ENCODE assay signal across 22 cellular contexts in the genomic region with DNA sequence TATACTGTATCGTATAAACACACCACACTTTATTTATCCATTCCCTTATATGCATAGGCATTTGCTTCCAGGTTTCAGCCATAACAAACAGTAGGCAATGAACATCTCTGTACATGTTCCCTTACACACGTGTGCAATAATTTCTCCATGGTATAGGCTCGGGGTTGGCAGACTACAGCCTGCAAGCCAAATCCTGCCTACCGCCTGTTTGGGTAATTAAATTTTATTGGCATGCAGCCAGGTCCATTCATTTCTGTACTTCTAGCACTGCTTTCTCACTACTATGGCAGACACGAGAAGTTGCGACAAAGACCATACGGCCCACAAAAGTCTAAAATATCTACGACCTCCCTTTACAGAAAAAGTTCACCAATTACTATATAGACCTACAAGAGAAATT.
DNase-seq lines count a peak whose midpoint lies in the region; ATAC-seq and TF ChIP-seq lines count a peak whose summit lies in the region.
"Had no signal": no experiment of that assay in that cellular context is flagged by ENCODE, and none has a peak within 500 bp of the region (broad histone marks: within the 10 kb centered on the region; RNA-seq: fewer than 3 reads in every experiment).

No MANE protein-coding gene starts in this region.

- POLR2A ChIA-PET in WTC11 (lab: Charles Lee), result no interaction called here
- POLR2A ChIA-PET in activated CD4-positive, alpha-beta memory T cell treated with anti-CD3 and anti-CD28 coated beads for 36 hours (lab: Charles Lee), result no interaction called here

- peaks cover 29% of the 10 kb centered on the region for H3K4me1 Mint-ChIP-seq in WTC11
- no peaks in the 10 kb centered on the region for H3K4me1 Mint-ChIP-seq in activated CD4-positive, alpha-beta memory T cell treated with anti-CD3 and anti-CD28 coated beads for 36 hours (ENCODE audit: low read depth)
- H3K4me1 Mint-ChIP-seq in nephron progenitor cell, result peaks cover 83% of the 10 kb centered on the region
- H3K4me1 Mint-ChIP-seq: activated naive CD4-positive, alpha-beta T cell treated with anti-CD3 and anti-CD28 coated beads, Interleukin-2, amount 50 U/mL, for 24 hours had no signal

- H3K36me3 Mint-ChIP-seq in WTC11 (peaks cover 93% of the 10 kb centered on the region), nephron progenitor cell (ENCODE audit: low read depth) (peaks cover 88% of the 10 kb centered on the region)
- H3K36me3 Mint-ChIP-seq in activated CD4-positive, alpha-beta memory T cell treated with anti-CD3 and anti-CD28 coated beads for 36 hours, result no peaks in the 10 kb centered on the region
- H3K36me3 Mint-ChIP-seq: activated naive CD4-positive, alpha-beta T cell treated with anti-CD3 and anti-CD28 coated beads, Interleukin-2, amount 50 U/mL, for 24 hours had no signal

- H3K27ac ChIP-seq in prostate gland (no peak overlapping the region), body of pancreas (no peak overlapping the region)
- H3K27ac ChIP-seq: coronary artery, spleen, WERI-Rb-1 had no signal

- H3K4me3 Mint-ChIP-seq in WTC11 (no peak overlapping the region), nephron progenitor cell (no peak overlapping the region)
- H3K4me3 Mint-ChIP-seq in activated CD4-positive, alpha-beta memory T cell treated with anti-CD3 and anti-CD28 coated beads for 36 hours, result no peak overlapping the region
- H3K4me3 Mint-ChIP-seq: activated CD8-positive, alpha-beta T cell treated with anti-CD3 and anti-CD28 coated beads, Interleukin-2, amount 10 ng/mL, durations not matched to agents 7 days and 5 days; activated naive CD4-positive, alpha-beta T cell treated with anti-CD3 and anti-CD28 coated beads, Interleukin-2, amount 50 U/mL, for 24 hours; neural crest cell; T-helper 1 cell treated with Interleukin-12 subunit alpha and Interleukin-12 subunit beta and Interleukin-4 antibody, amounts not matched to agents 30 μg/mL and 1 μg/mL, for 36 hours had no signal

- H3K36me3 ChIP-seq in prostate gland (no peaks in the 10 kb centered on the region), body of pancreas (replicated peaks in 1 of 2; ENCODE audit: insufficient read depth in 1 of 2, low read depth in 2 of 2) (no peaks in the 10 kb centered on the region)
- H3K36me3 ChIP-seq: spleen had no signal

- intact Hi-C loops in prostate gland (cut with DNase I), result no loop called here
- intact Hi-C loops in body of pancreas (cut with DNase I), result no loop called here
- intact Hi-C loops in activated CD4-positive, alpha-beta memory T cell treated with anti-CD3 and anti-CD28 coated beads for 36 hours (cut with micrococcal nuclease), result no loop called here

- DNase-seq in DMS79 (lab: John Stamatoyannopoulos, UW) (peak; percentile 11), NCI-H1694 treated with DMSO at 0.1 percent for 48 hours (lab: John Stamatoyannopoulos, UW) (peak; percentile 65), WTC11 (ENCODE audit: low spot score) (no peak), prostate gland (ENCODE audit: low spot score) (peak; percentile 57), body of pancreas (no peak), nephron progenitor cell (no peak)
- no peak for DNase-seq in activated CD4-positive, alpha-beta memory T cell treated with anti-CD3 and anti-CD28 coated beads for 36 hours
- DNase-seq: activated CD8-positive, alpha-beta T cell treated with anti-CD3 and anti-CD28 coated beads, Interleukin-2, amount 10 ng/mL, durations not matched to agents 7 days and 5 days; activated T-cell treated with anti-CD3 and anti-CD28 coated beads, Interleukin-2, amount 50 U/mL, for 48 hours; C1 segment of cervical spinal cord; DND-41; foreskin melanocyte; MM.1S; NCI-H2081; Right ventricle myocardium superior; spleen; WERI-Rb-1 had no signal

- ATAC-seq in WTC11 (no peak), body of pancreas (no peak)
- ATAC-seq: activated CD8-positive, alpha-beta T cell treated with anti-CD3 and anti-CD28 coated beads, Interleukin-2, amount 10 ng/mL, durations not matched to agents 7 days and 5 days had no signal

- no peak overlapping the region for H3K4me3 ChIP-seq in prostate gland
- no peak overlapping the region for H3K4me3 ChIP-seq in body of pancreas
- H3K4me3 ChIP-seq: coronary artery, spleen, suprapubic skin had no signal

- H3K27me3 Mint-ChIP-seq in WTC11 (ENCODE audit: low read depth), result no peaks in the 10 kb centered on the region
- H3K27me3 Mint-ChIP-seq in activated CD4-positive, alpha-beta memory T cell treated with anti-CD3 and anti-CD28 coated beads for 36 hours, result no peaks in the 10 kb centered on the region
- no peaks in the 10 kb centered on the region for H3K27me3 Mint-ChIP-seq in nephron progenitor cell (ENCODE audit: low read depth, poor library complexity)

- TF ChIP-seq CTCF in WTC11 (IDR thresholded peaks at IDR 0.05) (no peak), prostate gland (IDR thresholded peaks at IDR 0.05) (no peak), body of pancreas (IDR thresholded peaks at IDR 0.05) (no peak), nephron progenitor cell (IDR thresholded peaks at IDR 0.05) (no peak)

- H3K9me3 Mint-ChIP-seq in WTC11 (no peaks in the 10 kb centered on the region), nephron progenitor cell (no peaks in the 10 kb centered on the region)
- no peaks in the 10 kb centered on the region for H3K9me3 Mint-ChIP-seq in activated CD4-positive, alpha-beta memory T cell treated with anti-CD3 and anti-CD28 coated beads for 36 hours
- H3K9me3 Mint-ChIP-seq: neural crest cell; T-helper 1 cell treated with Interleukin-12 subunit alpha and Interleukin-12 subunit beta and Interleukin-4 antibody, amounts not matched to agents 30 μg/mL and 1 μg/mL, for 36 hours had no signal

- no peak for TF ChIP-seq POLR2A in prostate gland (IDR thresholded peaks at IDR 0.05)
- TF ChIP-seq POLR2A in body of pancreas (IDR thresholded peaks at IDR 0.05), result no peak

- 36% methylated on average over 8 of the region's 8 CpGs for WGBS in prostate gland
- WGBS in body of pancreas, 2 donors, result 53 to 60% methylated on average over 8 of the region's 8 CpGs

- no peaks in the 10 kb centered on the region for H3K9me3 ChIP-seq in prostate gland
- H3K9me3 ChIP-seq in body of pancreas, result no peaks in the 10 kb centered on the region
- H3K9me3 ChIP-seq: spleen, suprapubic skin had no signal

- peak overlapping the region; percentile 1; the same call in 1 of the 2 replicates for H3K27ac Mint-ChIP-seq in WTC11
- no peak overlapping the region for H3K27ac Mint-ChIP-seq in activated CD4-positive, alpha-beta memory T cell treated with anti-CD3 and anti-CD28 coated beads for 36 hours
- no peak overlapping the region for H3K27ac Mint-ChIP-seq in nephron progenitor cell
- H3K27ac Mint-ChIP-seq: activated CD8-positive, alpha-beta T cell treated with anti-CD3 and anti-CD28 coated beads, Interleukin-2, amount 10 ng/mL, durations not matched to agents 7 days and 5 days; activated naive CD4-positive, alpha-beta T cell treated with anti-CD3 and anti-CD28 coated beads, Interleukin-2, amount 50 U/mL, for 24 hours; T-helper 1 cell treated with Interleukin-12 subunit alpha and Interleukin-12 subunit beta and Interleukin-4 antibody, amounts not matched to agents 30 μg/mL and 1 μg/mL, for 36 hours had no signal

- H3K4me1 ChIP-seq in prostate gland (replicated peaks) (no peaks in the 10 kb centered on the region), body of pancreas (peaks cover 10% of the 10 kb centered on the region)
- H3K4me1 ChIP-seq: spleen had no signal

- CTCF ChIA-PET in WTC11 (lab: Charles Lee), result no interaction called here
- CTCF ChIA-PET in activated CD4-positive, alpha-beta memory T cell treated with anti-CD3 and anti-CD28 coated beads for 36 hours (lab: Charles Lee), result no interaction called here

- H3K27me3 ChIP-seq in prostate gland (replicated peaks; ENCODE audit: insufficient read depth) (no peaks in the 10 kb centered on the region), body of pancreas (no peaks in the 10 kb centered on the region)
- H3K27me3 ChIP-seq: spleen, suprapubic skin had no signal

TF ChIP-seq in WTC11, 78 proteins besides CTCF, POLR2A, EP300 and RAD21:
- TF ChIP-seq, protein P1, sequence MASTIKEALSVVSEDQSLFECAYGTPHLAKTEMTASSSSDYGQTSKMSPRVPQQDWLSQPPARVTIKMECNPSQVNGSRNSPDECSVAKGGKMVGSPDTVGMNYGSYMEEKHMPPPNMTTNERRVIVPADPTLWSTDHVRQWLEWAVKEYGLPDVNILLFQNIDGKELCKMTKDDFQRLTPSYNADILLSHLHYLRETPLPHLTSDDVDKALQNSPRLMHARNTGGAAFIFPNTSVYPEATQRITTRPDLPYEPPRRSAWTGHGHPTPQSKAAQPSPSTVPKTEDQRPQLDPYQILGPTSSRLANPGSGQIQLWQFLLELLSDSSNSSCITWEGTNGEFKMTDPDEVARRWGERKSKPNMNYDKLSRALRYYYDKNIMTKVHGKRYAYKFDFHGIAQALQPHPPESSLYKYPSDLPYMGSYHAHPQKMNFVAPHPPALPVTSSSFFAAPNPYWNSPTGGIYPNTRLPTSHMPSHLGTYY (CRISPR knock-in tag; IDR thresholded peaks at IDR 0.05), result no peak
- TF ChIP-seq ZNF416 (CRISPR knock-in tag; IDR thresholded peaks at IDR 0.05) (no peak), AR (CRISPR knock-in tag; IDR thresholded peaks at IDR 0.05) (no peak), EMX1 (CRISPR knock-in tag; IDR thresholded peaks at IDR 0.05) (no peak), JAZF1 (CRISPR knock-in tag; IDR thresholded peaks at IDR 0.05) (no peak), TCF7 (CRISPR knock-in tag; IDR thresholded peaks at IDR 0.05; ENCODE audit: low read depth) (no peak)
TF ChIP-seq in WTC11: peak in this region for 0.

Comparison
In these comparisons a context has a peak if more than half of its experiments do, and no peak if none do; other contexts are left out.
1. DNase-seq: peak in DMS79 (single experiment), NCI-H1694 treated with DMSO at 0.1 percent for 48 hours (single experiment) and prostate gland (single experiment); none in WTC11 (single experiment), body of pancreas (0 of 4), activated CD4-positive, alpha-beta memory T cell treated with anti-CD3 and anti-CD28 coated beads for 36 hours (single experiment) and nephron progenitor cell (single experiment).